2 cellular contexts compared by ENCODE assay signal in the genomic region with DNA sequence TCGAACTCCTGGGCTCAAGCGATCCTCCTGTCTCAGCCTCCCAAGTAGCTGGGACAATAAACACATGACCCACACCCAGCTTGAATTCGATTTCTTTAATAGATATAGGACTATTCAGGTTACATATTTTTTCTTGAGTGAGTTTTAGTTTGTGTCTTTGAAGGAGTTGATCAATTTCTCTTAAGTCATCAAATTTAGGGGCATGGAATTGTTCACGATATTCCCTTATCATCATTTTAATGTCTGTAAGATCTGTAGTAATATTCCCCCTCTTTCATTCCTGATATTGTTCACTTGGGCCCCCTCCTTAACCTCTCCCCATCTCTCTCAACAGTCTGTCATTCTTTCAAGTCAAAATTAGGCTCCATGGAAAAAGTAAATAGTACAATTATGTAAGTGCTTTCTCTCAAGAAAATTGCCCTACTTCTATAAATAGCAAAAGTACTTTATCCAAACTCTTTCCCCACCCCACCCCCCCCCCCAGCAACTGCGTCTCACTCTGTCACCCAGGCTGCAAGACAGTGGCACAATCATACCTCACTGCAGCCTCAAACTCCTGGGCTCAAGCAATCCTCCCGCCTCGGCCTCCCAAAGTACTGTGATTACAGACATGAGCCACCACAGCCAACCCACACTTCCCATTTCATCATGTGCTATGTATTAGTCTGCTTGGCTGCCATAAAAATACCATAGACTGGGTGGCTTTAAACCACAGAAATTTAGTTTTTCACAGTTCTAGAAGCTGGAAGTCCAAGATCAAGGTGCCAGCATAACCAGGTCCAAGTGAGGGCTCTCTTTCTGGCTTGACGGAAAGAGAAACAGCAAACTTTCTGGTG.
TF ChIP-seq lines count a peak whose summit lies in the region.

No MANE protein-coding gene starts in this region.

TF ChIP-seq in A549, 52 proteins besides CTCF, POLR2A, EP300 and RAD21:
- peak; percentile 48 for TF ChIP-seq MAFK (IDR thresholded peaks at IDR 0.05; ENCODE audit: partially characterized antibody)
- TF ChIP-seq JUNB (IDR thresholded peaks at IDR 0.05): no peak

TF ChIP-seq in endothelial cell of umbilical vein, 7 proteins besides CTCF, POLR2A, EP300 and RAD21:
- TF ChIP-seq EZH2 (IDR thresholded peaks at IDR 0.05; ENCODE audit: borderline replicate concordance, low read depth, low read length, severe bottlenecking): no peak
- TF ChIP-seq JUN (IDR thresholded peaks at IDR 0.05; ENCODE audit: borderline replicate concordance, insufficient read depth, insufficient read length, low read depth): no peak
- TF ChIP-seq POLR2AphosphoS5 (IDR thresholded peaks at IDR 0.05; ENCODE audit: insufficient read depth, low read depth, low read length): no peak
- no peak for TF ChIP-seq GATA2 (IDR thresholded peaks at IDR 0.05; ENCODE audit: insufficient read depth, insufficient read length, low read depth, low read length)
- no peak for TF ChIP-seq MAX (IDR thresholded peaks at IDR 0.05; ENCODE audit: insufficient read depth, insufficient read length)
- TF ChIP-seq FOS (IDR thresholded peaks at IDR 0.05; ENCODE audit: borderline replicate concordance, insufficient read depth, low read length): no peak
- no peak for TF ChIP-seq MYC (IDR thresholded peaks at IDR 0.05; ENCODE audit: low read depth, low read length)
